ENCODE assay signal across 16 cellular contexts in the genomic region with DNA sequence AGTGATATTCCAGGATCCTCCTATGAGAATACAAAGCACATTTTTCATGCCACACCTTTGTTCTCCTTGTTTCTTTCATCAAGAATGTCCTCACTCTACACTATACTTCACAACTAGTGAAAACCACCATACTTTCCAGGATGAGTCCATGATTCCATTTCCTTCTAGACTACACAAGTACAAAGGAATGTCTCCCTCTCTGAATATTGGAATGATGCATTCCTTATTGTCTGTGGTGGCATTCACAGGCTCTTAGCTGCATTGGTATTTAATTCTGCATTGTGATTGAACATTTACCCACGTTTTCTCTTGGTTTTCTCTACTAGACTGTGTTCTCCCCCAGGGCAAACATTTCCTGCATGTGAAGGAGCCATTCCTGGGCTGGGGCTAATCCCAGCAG.
"Had no signal": no experiment of that assay in that cellular context is flagged by ENCODE, and none has a peak within 500 bp of the region (broad histone marks: within the 10 kb centered on the region; RNA-seq: fewer than 3 reads in every experiment).

No MANE protein-coding gene starts in this region.

- DNase-seq: activated CD4-positive, alpha-beta T cell treated with anti-CD3 and anti-CD28 coated beads, Interleukin-2, amount 50 U/mL, for 48 hours; activated CD4-positive, CD25-positive, alpha-beta regulatory T cell treated with anti-CD3 and anti-CD28 coated beads, Interleukin-2, amount 50 U/mL, for 72 hours; activated effector memory CD4-positive, alpha-beta T cell treated with anti-CD3 and anti-CD28 coated beads, Interleukin-2, amount 50 U/mL, for 16 hours; activated T-cell treated with anti-CD3 and anti-CD28 coated beads, Interleukin-2, amount 50 U/mL, for 4 hours; effector CD8-positive, alpha-beta T cell; head of caudate nucleus; islet precursor cell; left lung; sigmoid colon; stimulated activated CD4-positive, alpha-beta T cell treated with anti-CD3 and anti-CD28 coated beads, Interleukin-2, amount 100 ng/mL, for 24 hours; stimulated activated naive B cell treated with anti-CD40 and anti-IgM and Interleukin-4, amounts not matched to agents 10 μg/mL and 1 μg/mL and 100 μg/mL, for 72 hours; SW 1271; transverse colon had no signal

- H3K36me3 ChIP-seq: left lung, sigmoid colon, transverse colon had no signal

- H3K27me3 ChIP-seq: left lung, sigmoid colon, transverse colon had no signal

- H3K9me3 ChIP-seq: left lung, sigmoid colon, transverse colon had no signal

- ATAC-seq: activated naive CD4-positive, alpha-beta T cell treated with anti-CD3 and anti-CD28 coated beads, Interleukin-2, amount 50 U/mL, for 72 hours; activated T-cell treated with anti-CD3 and anti-CD28 coated beads, Interleukin-2, amount 50 U/mL, for 4 hours; left lung; stimulated activated naive B cell treated with anti-CD40 and anti-IgM and Interleukin-4, amounts not matched to agents 10 μg/mL and 1 μg/mL and 100 μg/mL, for 72 hours had no signal

- H3K4me1 ChIP-seq: left lung, transverse colon had no signal

- H3K4me3 ChIP-seq: coronary artery, left lung, sigmoid colon, transverse colon had no signal

- H3K27ac ChIP-seq: coronary artery, epithelial cell of prostate, left lung, sigmoid colon, transverse colon had no signal
